In the genomic region with DNA sequence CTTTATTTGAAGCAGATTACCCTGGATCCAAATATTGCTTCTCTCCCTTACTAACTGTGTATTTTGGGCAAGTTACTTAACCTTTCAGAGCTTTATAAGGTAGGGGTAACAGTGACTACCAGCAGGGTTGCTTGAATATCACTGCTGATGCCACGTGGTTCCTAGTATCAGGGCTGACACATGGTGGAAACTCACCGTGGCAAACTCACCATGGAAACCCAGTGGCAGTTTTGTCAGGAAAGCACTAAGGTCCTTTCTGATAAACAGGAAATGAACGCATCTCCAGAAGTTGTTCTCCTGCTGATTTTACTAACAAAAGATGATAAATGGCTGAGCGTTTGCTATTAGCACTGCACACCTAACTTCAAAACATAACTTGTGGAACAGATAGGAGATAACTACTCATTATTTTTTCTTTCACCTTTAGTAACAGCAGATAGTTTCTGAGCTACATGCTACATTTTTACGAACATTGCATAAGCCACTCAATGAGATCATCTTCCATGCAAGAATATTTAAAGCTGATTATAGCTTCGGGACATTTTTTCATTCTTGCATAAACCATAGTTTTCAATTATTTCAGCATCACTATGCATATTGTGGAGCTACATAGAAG, we compare ENCODE assay signal across 30 cellular contexts. TPM values are rescaled to one million over a fixed set of nuclear protein-coding genes. Genes with fewer than 3 reads are reported as not detected.
DNase-seq lines count a peak whose midpoint lies in the region; ATAC-seq and TF ChIP-seq lines count a peak whose summit lies in the region.
"Had no signal": no experiment of that assay in that cellular context is flagged by ENCODE, and none has a peak within 500 bp of the region (broad histone marks: within the 10 kb centered on the region; RNA-seq: fewer than 3 reads in every experiment).

No MANE protein-coding gene starts in this region.

- no peaks in the 10 kb centered on the region for H3K9me3 Mint-ChIP-seq in activated T-helper 17 cell treated with anti-CD3 and anti-CD28 coated beads, Interleukin-2, amount 50 U/mL, for 72 hours
- peaks cover 10% of the 10 kb centered on the region for H3K9me3 Mint-ChIP-seq in osteocyte (ENCODE audit: unreplicated experiment)
- H3K9me3 Mint-ChIP-seq: memory B cell had no signal

- peak overlapping the region; percentile 72 for H2AFZ ChIP-seq in DND-41 (ENCODE audit: low read depth, low read length)

- no peak overlapping the region for H3K27ac Mint-ChIP-seq in activated T-helper 17 cell treated with anti-CD3 and anti-CD28 coated beads, Interleukin-2, amount 50 U/mL, for 72 hours
- H3K27ac Mint-ChIP-seq in osteocyte (ENCODE audit: unreplicated experiment) = no peak overlapping the region
- H3K27ac Mint-ChIP-seq: activated naive CD4-positive, alpha-beta T cell treated with anti-CD3 and anti-CD28 coated beads, Interleukin-2, amount 50 U/mL, for 72 hours; B cell; memory B cell had no signal

- peak overlapping the region; percentile 19; the same call in 1 of the 2 replicates for H3K9ac ChIP-seq in DND-41 (ENCODE audit: low read depth, low read length)
- H3K9ac ChIP-seq: SK-N-SH had no signal

- H3K36me3 Mint-ChIP-seq in activated T-helper 17 cell treated with anti-CD3 and anti-CD28 coated beads, Interleukin-2, amount 50 U/mL, for 72 hours (ENCODE audit: low read depth) = peaks cover 12% of the 10 kb centered on the region
- H3K36me3 Mint-ChIP-seq in osteocyte (ENCODE audit: unreplicated experiment) = peaks cover 19% of the 10 kb centered on the region
- H3K36me3 Mint-ChIP-seq: memory B cell had no signal

- H3K9me3 ChIP-seq in DND-41 (ENCODE audit: insufficient read depth, low read length, severe bottlenecking) = peaks cover 5% of the 10 kb centered on the region
- H3K9me3 ChIP-seq: esophagus muscularis mucosa, neutrophil, tibial artery had no signal

- DNase-seq in DND-41 (peak; percentile 62), HFF-Myc (ENCODE audit: extremely low read depth, low read depth) (peak; percentile 5), foreskin fibroblast (peak; percentile 6 to 45), medulla oblongata (ENCODE audit: extremely low spot score) (no peak), osteocyte (ENCODE audit: extremely low spot score, unreplicated experiment) (no peak), NCI-H1436 (lab: John Stamatoyannopoulos, UW) (no peak)
- DNase-seq: COR-L47; DMS79 treated with DMSO at 0.1 percent for 48 hours; effector CD8-positive, alpha-beta T cell; GOT3; NCI-H1417 treated with DMSO at 0.1 percent for 48 hours; NCI-H2107; NCI-H446 treated with DMSO at 0.1 percent for 48 hours; RPMI8226; SK-N-SH; stimulated activated CD4-positive, alpha-beta T cell treated with anti-CD3 and anti-CD28 coated beads, Interleukin-4, amount 100 ng/mL, for 1 hour; stimulated activated naive CD4-positive, alpha-beta T cell treated with Interleukin-2 at 50 U/mL for 16 hours; tibial artery had no signal

- peak overlapping the region; percentile 81 for H3K27ac ChIP-seq in DND-41 (ENCODE audit: low read length)
- H3K27ac ChIP-seq: esophagus muscularis mucosa, neutrophil, tibial artery had no signal

- no peaks in the 10 kb centered on the region for H3K36me3 ChIP-seq in DND-41 (ENCODE audit: insufficient read depth, low read length)
- H3K36me3 ChIP-seq: neutrophil had no signal

- no peaks in the 10 kb centered on the region for H3K4me1 Mint-ChIP-seq in activated T-helper 17 cell treated with anti-CD3 and anti-CD28 coated beads, Interleukin-2, amount 50 U/mL, for 72 hours
- H3K4me1 Mint-ChIP-seq in osteocyte (ENCODE audit: unreplicated experiment) = no peaks in the 10 kb centered on the region
- H3K4me1 Mint-ChIP-seq: B cell, memory B cell had no signal

- no peak for TF ChIP-seq CTCF in DND-41 (IDR thresholded peaks at IDR 0.05; ENCODE audit: borderline replicate concordance, extremely low read depth, low read length, poor library complexity, severe bottlenecking)
- TF ChIP-seq CTCF in HFF-Myc (IDR thresholded peaks at IDR 0.05; ENCODE audit: low read depth, low read length, missing control alignments) = no peak
- TF ChIP-seq CTCF in foreskin fibroblast (IDR thresholded peaks at IDR 0.05; ENCODE audit: low read depth, low read length) = no peak
- TF ChIP-seq CTCF in osteocyte (IDR thresholded peaks at IDR 0.05) = no peak

- H3K4me3 ChIP-seq in DND-41 (ENCODE audit: low read depth in 1 of 2, low read length in 2 of 2) (no peak overlapping the region), HFF-Myc (replicated peaks; ENCODE audit: low read depth, low read length) (no peak overlapping the region), foreskin fibroblast (ENCODE audit: low read depth in 1 of 2, low read length in 2 of 2) (no peak overlapping the region)
- H3K4me3 ChIP-seq: esophagus muscularis mucosa, smooth muscle cell, tibial artery had no signal

- H3K27me3 ChIP-seq in DND-41 (ENCODE audit: insufficient read depth, low read length, poor library complexity) = no peaks in the 10 kb centered on the region
- H3K27me3 ChIP-seq: esophagus muscularis mucosa, neutrophil, tibial artery had no signal

- H3K4me3 Mint-ChIP-seq in activated T-helper 17 cell treated with anti-CD3 and anti-CD28 coated beads, Interleukin-2, amount 50 U/mL, for 72 hours = no peak overlapping the region
- no peak overlapping the region for H3K4me3 Mint-ChIP-seq in osteocyte (ENCODE audit: unreplicated experiment)
- H3K4me3 Mint-ChIP-seq: B cell, memory B cell had no signal

- H3K79me2 ChIP-seq in DND-41 (ENCODE audit: insufficient read depth, low read length) = no peaks in the 10 kb centered on the region

- peak; percentile 79 for ATAC-seq in DND-41 (ENCODE audit: insufficient read depth, low read depth)
- peak; percentile 56 for ATAC-seq in activated T-helper 17 cell treated with anti-CD3 and anti-CD28 coated beads, Interleukin-2, amount 50 U/mL, for 72 hours (replicated peaks)
- ATAC-seq: HepG2 had no signal

- H3K27me3 Mint-ChIP-seq in activated T-helper 17 cell treated with anti-CD3 and anti-CD28 coated beads, Interleukin-2, amount 50 U/mL, for 72 hours = no peaks in the 10 kb centered on the region
- no peaks in the 10 kb centered on the region for H3K27me3 Mint-ChIP-seq in osteocyte (ENCODE audit: unreplicated experiment)

- H3K4me2 ChIP-seq in DND-41 (ENCODE audit: insufficient read depth, low read length) = no peak overlapping the region
- H3K4me2 ChIP-seq: SK-N-SH, smooth muscle cell had no signal

- H4K20me1 ChIP-seq in DND-41 (ENCODE audit: insufficient read depth, low read length) = no peaks in the 10 kb centered on the region

- peaks cover 41% of the 10 kb centered on the region for H3K4me1 ChIP-seq in DND-41 (ENCODE audit: insufficient read depth, low read length)
- H3K4me1 ChIP-seq: esophagus muscularis mucosa, tibial artery had no signal

RNA-seq across cellular contexts. Expression of gene RAG2, which starts 59.7 kb away (rescaled TPM):
- not detected for total RNA-seq in activated T-helper 17 cell treated with anti-CD3 and anti-CD28 coated beads, Interleukin-2, amount 50 U/mL, for 72 hours
- not detected in 2 replicates for total RNA-seq in osteocyte
- total RNA-seq: activated CD8-positive, alpha-beta memory T cell treated with anti-CD3 and anti-CD28 coated beads for 36 hours; activated naive CD4-positive, alpha-beta T cell treated with anti-CD3 and anti-CD28 coated beads, Interleukin-2, amount 50 U/mL, for 72 hours; astrocyte; B cell; esophagus muscularis mucosa; glomerular endothelial cell; HepG2; smooth muscle cell; T-helper 2 cell treated with Interferon-gamma antibody and Interleukin-4, amounts not matched to agents 100 ng/mL and 5 ng/mL, for 36 hours had no signal

Comparison
In these comparisons a context has a peak if more than half of its experiments do, and no peak if none do; other contexts are left out.
1. DNase-seq: peak in DND-41 (single experiment), HFF-Myc (single experiment) and foreskin fibroblast (2 of 2); none in medulla oblongata (single experiment), osteocyte (single experiment) and NCI-H1436 (single experiment).